ENCODE assay signal across 8 cellular contexts in genomic region chr15:90869601-90870353, GRCh38. TPM values are rescaled to one million over a fixed set of nuclear protein-coding genes. Genes with fewer than 3 reads are reported as not detected.
DNase-seq lines count a peak whose midpoint lies in the region; ATAC-seq and TF ChIP-seq lines count a peak whose summit lies in the region.

No MANE protein-coding gene starts in this region.

- H3K4me2 ChIP-seq in GM23338 = peak overlapping the region; percentile 90

- no peaks in the 10 kb centered on the region; the same call in 2 of the 3 replicates for H3K36me3 Mint-ChIP-seq in GM23338 (ENCODE audit: low read depth)
- peaks cover 62% of the 10 kb centered on the region for H3K36me3 Mint-ChIP-seq in activated T-helper 17 cell treated with anti-CD3 and anti-CD28 coated beads, Interleukin-2, amount 50 U/mL, for 72 hours (ENCODE audit: low read depth)

- TF ChIP-seq CTCF in GM23338 (conservative IDR thresholded peaks at IDR 0.05; ENCODE audit: low read depth in 2 of 2) (no peak), gastroesophageal sphincter (IDR thresholded peaks at IDR 0.05) (no peak), ovary (IDR thresholded peaks at IDR 0.05) (no peak)

- H3K36me3 ChIP-seq in GM23338 (ENCODE audit: insufficient read depth) (no peaks in the 10 kb centered on the region), gastroesophageal sphincter (no peaks in the 10 kb centered on the region), ovary (no peaks in the 10 kb centered on the region)

- 55 to 68% methylated on average over 2 to 7 of the region's 9 CpGs for WGBS in gastroesophageal sphincter (ENCODE audit: low coverage in 1 of 2), 2 donors
- 69 to 73% (median 72%) methylated on average over 9 of the region's 9 CpGs for whole genome bisulfite sequencing in ovary, 3 donors

- H3K9me2 ChIP-seq in GM23338 (ENCODE audit: insufficient read depth) = no peaks in the 10 kb centered on the region

- peak overlapping the region; percentile 85 for H3K27ac ChIP-seq in GM23338 (ENCODE audit: low read depth)
- H3K27ac ChIP-seq in gastroesophageal sphincter = peak overlapping the region in 3 of 4 donors; percentile 94 to 96 (median 95)
- no peak overlapping the region for H3K27ac ChIP-seq in ovary

- H3K4me3 ChIP-seq in GM23338 (no peak overlapping the region), gastroesophageal sphincter (peak overlapping the region in 1 of 2 donors; percentile 99), ovary (no peak overlapping the region)

- no peaks in the 10 kb centered on the region for H3K27me3 ChIP-seq in GM23338 (ENCODE audit: insufficient read depth)
- H3K27me3 ChIP-seq in gastroesophageal sphincter = peaks cover 8% of the 10 kb centered on the region
- no peaks in the 10 kb centered on the region for H3K27me3 ChIP-seq in ovary

- TF ChIP-seq POLR2A in gastroesophageal sphincter (IDR thresholded peaks at IDR 0.05) = no peak
- no peak for TF ChIP-seq POLR2A in ovary (IDR thresholded peaks at IDR 0.05)

- intact Hi-C loops in ovary (cut with DNase I) = loop anchor here in 1 of 4 donors (10.0 kb wide), 1 partner anchor 155 kb away; the partner anchor contains the start of gene BLM

- peaks cover 60% of the 10 kb centered on the region for H3K4me1 Mint-ChIP-seq in GM23338
- peaks cover 17% of the 10 kb centered on the region for H3K4me1 Mint-ChIP-seq in activated T-helper 17 cell treated with anti-CD3 and anti-CD28 coated beads, Interleukin-2, amount 50 U/mL, for 72 hours

- H3K9me3 Mint-ChIP-seq in GM23338 = no peaks in the 10 kb centered on the region
- H3K9me3 Mint-ChIP-seq in activated T-helper 17 cell treated with anti-CD3 and anti-CD28 coated beads, Interleukin-2, amount 50 U/mL, for 72 hours = no peaks in the 10 kb centered on the region

- H3K27ac Mint-ChIP-seq in GM23338 = 0 out of 2 replicates have a peak overlapping the region, but pooled peaks have one; percentile 44
- peak overlapping the region; percentile 100 for H3K27ac Mint-ChIP-seq in activated T-helper 17 cell treated with anti-CD3 and anti-CD28 coated beads, Interleukin-2, amount 50 U/mL, for 72 hours

- peak overlapping the region; percentile 77 for H3K4me3 Mint-ChIP-seq in GM23338
- peak overlapping the region; percentile 96 for H3K4me3 Mint-ChIP-seq in activated T-helper 17 cell treated with anti-CD3 and anti-CD28 coated beads, Interleukin-2, amount 50 U/mL, for 72 hours

- H4K20me1 ChIP-seq in GM23338 (replicated peaks; ENCODE audit: insufficient read depth) = no peaks in the 10 kb centered on the region

- no peak for TF ChIP-seq EP300 in gastroesophageal sphincter (IDR thresholded peaks at IDR 0.05)
- no peak for TF ChIP-seq EP300 in ovary (IDR thresholded peaks at IDR 0.05)

- DNase-seq in GM23338 (ENCODE audit: low spot score) (peak; percentile 72), NCI-H526 (lab: John Stamatoyannopoulos, UW) (peak; percentile 71 to 91), ovary (peak in 3 of 5 donors; percentile 42 to 49 (median 46)), cerebellar nuclear complex (lab: John Stamatoyannopoulos, UW) (no peak)

- H3K9me3 ChIP-seq in gastroesophageal sphincter = no peaks in the 10 kb centered on the region
- H3K9me3 ChIP-seq in ovary = no peaks in the 10 kb centered on the region

- ATAC-seq in GM23338 (peak; percentile 26), gastroesophageal sphincter (peak; percentile 78), HG02678 (IDR thresholded peaks at IDR 0.05; ENCODE audit: unreplicated experiment) (no peak), GM21576 (IDR thresholded peaks at IDR 0.05; ENCODE audit: unreplicated experiment) (no peak)
- peak; percentile 73 for ATAC-seq in activated T-helper 17 cell treated with anti-CD3 and anti-CD28 coated beads, Interleukin-2, amount 50 U/mL, for 72 hours (replicated peaks)

- H3K27me3 Mint-ChIP-seq in GM23338 (ENCODE audit: insufficient read depth, low read depth, poor library complexity) = peaks cover 11% of the 10 kb centered on the region
- no peaks in the 10 kb centered on the region for H3K27me3 Mint-ChIP-seq in activated T-helper 17 cell treated with anti-CD3 and anti-CD28 coated beads, Interleukin-2, amount 50 U/mL, for 72 hours

- H3F3A ChIP-seq in GM23338 (replicated peaks; ENCODE audit: low read depth) = peaks cover 22% of the 10 kb centered on the region

- H3K79me2 ChIP-seq in GM23338 (replicated peaks; ENCODE audit: insufficient read depth) = peaks cover 16% of the 10 kb centered on the region

- no peak overlapping the region for H2AFZ ChIP-seq in GM23338

- peaks cover 55% of the 10 kb centered on the region for H3K4me1 ChIP-seq in GM23338 (ENCODE audit: insufficient read depth)
- peaks cover 0 to 51% (median 38%) of the 10 kb centered on the region in 3 donors for H3K4me1 ChIP-seq in gastroesophageal sphincter
- H3K4me1 ChIP-seq in ovary (ENCODE audit: insufficient read depth) = peaks cover 15% of the 10 kb centered on the region

TF ChIP-seq in GM23338, 12 proteins besides CTCF, POLR2A, EP300 and RAD21:
- TF ChIP-seq ZNF114 (CRISPR knock-in tag; IDR thresholded peaks at IDR 0.05) = no peak
- 0 out of 2 replicates have a peak, but pooled peaks have one; percentile 37 for TF ChIP-seq POLR2AphosphoS5 (IDR thresholded peaks at IDR 0.05; ENCODE audit: low read depth)

RNA-seq across cellular contexts. Expression of gene FURIN, which starts 1.4 kb away (rescaled TPM):
- 15.7 and 20.9 TPM in 2 replicates for total RNA-seq in GM23338 (2014; rRNA removed; shearing (Covaris generic))
- polyA plus RNA-seq in GM23338 (2016; fragmentation: Nextera tagmentation; extraction: Ambion mirVana) = 6.3 and 7.4 TPM in 2 replicates
- total RNA-seq in activated T-helper 17 cell treated with anti-CD3 and anti-CD28 coated beads, Interleukin-2, amount 50 U/mL, for 72 hours = 100 to 1,000 TPM; 605 to 771 TPM
- total RNA-seq in gastroesophageal sphincter = 10 to 100 TPM; 34.1 to 75.4 (median 59.8) TPM
- 10 to 100 TPM; 17.9 to 38.6 (median 35.1) TPM for total RNA-seq in ovary
- polyA plus RNA-seq in ovary = 10 to 100 TPM in 1 of 2 donors, 1 to 10 TPM in 1; 6.2 to 33.7 TPM

RNA-seq across cellular contexts. Expression of gene FES, which starts 14.5 kb away (rescaled TPM):
- total RNA-seq in GM23338 (2014; rRNA removed; shearing (Covaris generic)) = 14.4 and 18.6 TPM in 2 replicates
- polyA plus RNA-seq in GM23338 (2016; fragmentation: Nextera tagmentation; extraction: Ambion mirVana) (2.7 and 3.1 TPM in 2 replicates), ovary (10 to 100 TPM in 1 of 2 donors, 1 to 10 TPM in 1; 2.2 to 25.6 TPM)
- 100 to 1,000 TPM in 1 of 2 donors, 10 to 100 TPM in 1; 98.5 to 122 TPM for total RNA-seq in activated T-helper 17 cell treated with anti-CD3 and anti-CD28 coated beads, Interleukin-2, amount 50 U/mL, for 72 hours
- total RNA-seq in gastroesophageal sphincter (10 to 100 TPM; 40.1 to 70.4 (median 43.5) TPM), ovary (10 to 100 TPM; 20.0 to 37.2 (median 24.8) TPM)

RNA-seq across cellular contexts. Expression of gene MAN2A2, which starts 33.3 kb away (rescaled TPM):
- 3.5 and 17.1 TPM in 2 replicates for total RNA-seq in GM23338 (2014; rRNA removed; shearing (Covaris generic))
- polyA plus RNA-seq in GM23338 (2016; fragmentation: Nextera tagmentation; extraction: Ambion mirVana) = 8.0 and 8.2 TPM in 2 replicates
- total RNA-seq in activated T-helper 17 cell treated with anti-CD3 and anti-CD28 coated beads, Interleukin-2, amount 50 U/mL, for 72 hours = 100 to 1,000 TPM; 121 to 127 TPM
- total RNA-seq in gastroesophageal sphincter = 10 to 100 TPM; 19.4 to 58.2 (median 44.9) TPM
- total RNA-seq in ovary = 10 to 100 TPM; 25.3 to 66.5 (median 39.5) TPM
- polyA plus RNA-seq in ovary = 10 to 100 TPM; 25.8 to 29.1 TPM

Comparison
In these comparisons a context has a peak if more than half of its experiments do, and no peak if none do; other contexts are left out.
1. ATAC-seq: peak in GM23338 (single experiment), activated T-helper 17 cell treated with anti-CD3 and anti-CD28 coated beads, Interleukin-2, amount 50 U/mL, for 72 hours (single experiment) and gastroesophageal sphincter (single experiment); none in HG02678 (single experiment) and GM21576 (single experiment).
2. DNase-seq: peak in GM23338 (single experiment), NCI-H526 (2 of 2) and ovary (3 of 5); none in cerebellar nuclear complex (0 of 2).
3. H3K27ac ChIP-seq: peak in GM23338 (single experiment) and gastroesophageal sphincter (3 of 4); none in ovary (0 of 2).
4. RNA of gene FURIN, which starts 1.4 kb away (total RNA-seq): 605 to 771 TPM in activated T-helper 17 cell treated with anti-CD3 and anti-CD28 coated beads, Interleukin-2, amount 50 U/mL, for 72 hours; 34.1 to 75.4 TPM in gastroesophageal sphincter, 17.9 to 38.6 TPM in ovary and 15.7 to 20.9 TPM in GM23338; every median in the first group is over 4 times any median in the second.